ENCODE assay signal across 8 cellular contexts in genomic region chr2:55282110-55282917, GRCh38. TPM values are rescaled to one million over a fixed set of nuclear protein-coding genes. Genes with fewer than 3 reads are reported as not detected.
A peak's percentile ranks its signal among the peaks of the same experiment; 100 is the strongest.
DNase-seq lines count a peak whose midpoint lies in the region; ATAC-seq and TF ChIP-seq lines count a peak whose summit lies in the region.

No MANE protein-coding gene starts in this region.

- H4K20me1 ChIP-seq in GM23248 (ENCODE audit: insufficient read depth) (no peaks in the 10 kb centered on the region), Karpas-422 (ENCODE audit: insufficient read depth, low read depth, low read length) (no peaks in the 10 kb centered on the region)

- H3K9me2 ChIP-seq in GM23248 (ENCODE audit: insufficient read depth) = no peaks in the 10 kb centered on the region
- H3K9me2 ChIP-seq in Karpas-422 (replicated peaks; ENCODE audit: insufficient read depth, low read length) = no peaks in the 10 kb centered on the region

- H3K79me2 ChIP-seq in GM23248 (ENCODE audit: insufficient read depth) (peaks cover 33% of the 10 kb centered on the region), Karpas-422 (ENCODE audit: low read length) (peaks cover 12% of the 10 kb centered on the region)

- H3K9ac ChIP-seq in GM23248 (peak overlapping the region; percentile 93), Karpas-422 (ENCODE audit: low read length) (peak overlapping the region; percentile 88)

- H3K36me3 ChIP-seq in GM23248 (ENCODE audit: low read depth) = no peaks in the 10 kb centered on the region
- H3K36me3 ChIP-seq in Karpas-422 (ENCODE audit: insufficient read depth, low read length) = no peaks in the 10 kb centered on the region
- H3K36me3 ChIP-seq in gastroesophageal sphincter = no peaks in the 10 kb centered on the region
- no peaks in the 10 kb centered on the region for H3K36me3 ChIP-seq in suprapubic skin

- peak; percentile 91 for DNase-seq in Daoy (ENCODE audit: low read depth)
- DNase-seq in GM23248 = peak; percentile 96
- DNase-seq in Karpas-422 = peak; percentile 93
- peak; percentile 93 for DNase-seq in SHP77 (lab: John Stamatoyannopoulos, UW)
- peak; percentile 59 to 83 (median 72) for DNase-seq in activated naive CD4-positive, alpha-beta T cell (lab: John Stamatoyannopoulos, UW)
- DNase-seq in occipital lobe (lab: John Stamatoyannopoulos, UW) = peak; percentile 81
- DNase-seq in suprapubic skin (ENCODE audit: low spot score in 2 of 2) = peak; percentile 90 to 93

- H3K27ac ChIP-seq in GM23248 (peak overlapping the region; percentile 80), Karpas-422 (ENCODE audit: low read length) (peak overlapping the region; percentile 73), gastroesophageal sphincter (peak overlapping the region; percentile 54 to 97 (median 95)), suprapubic skin (peak overlapping the region; percentile 88)

- TF ChIP-seq EP300 in gastroesophageal sphincter (IDR thresholded peaks at IDR 0.05) (no peak), suprapubic skin (IDR thresholded peaks at IDR 0.05) (no peak)

- TF ChIP-seq POLR2A in gastroesophageal sphincter (IDR thresholded peaks at IDR 0.05) (peak; percentile 76 to 79), suprapubic skin (IDR thresholded peaks at IDR 0.05) (peak in 1 of 2 donors; percentile 37)

- H3K27me3 ChIP-seq in GM23248 (replicated peaks; ENCODE audit: insufficient read depth) = no peaks in the 10 kb centered on the region
- H3K27me3 ChIP-seq in Karpas-422 (ENCODE audit: low read length) = no peaks in the 10 kb centered on the region
- peaks cover 8% of the 10 kb centered on the region for H3K27me3 ChIP-seq in gastroesophageal sphincter
- no peaks in the 10 kb centered on the region for H3K27me3 ChIP-seq in suprapubic skin

- H3K4me3 ChIP-seq in GM23248 = peak overlapping the region; percentile 78
- peak overlapping the region; percentile 94 for H3K4me3 ChIP-seq in Karpas-422 (ENCODE audit: low read length)
- H3K4me3 ChIP-seq in gastroesophageal sphincter = peak overlapping the region; percentile 69 to 71
- peak overlapping the region; percentile 84 for H3K4me3 ChIP-seq in suprapubic skin

- H3K4me2 ChIP-seq in GM23248 (ENCODE audit: unreplicated experiment) (peak overlapping the region; percentile 81), Karpas-422 (ENCODE audit: low read depth, low read length, poor library complexity, severe bottlenecking) (peak overlapping the region; percentile 98)

- ATAC-seq in gastroesophageal sphincter = peak; percentile 98

- TF ChIP-seq CTCF in gastroesophageal sphincter (IDR thresholded peaks at IDR 0.05) (no peak), suprapubic skin (IDR thresholded peaks at IDR 0.05) (no peak)

- peaks cover 17% of the 10 kb centered on the region; the same call in 1 of the 2 replicates for H3F3A ChIP-seq in GM23248 (ENCODE audit: insufficient read depth)

- peak overlapping the region; percentile 79 for H2AFZ ChIP-seq in GM23248
- H2AFZ ChIP-seq in Karpas-422 (ENCODE audit: low read length) = peak overlapping the region; percentile 54

- no peaks in the 10 kb centered on the region for H3K9me3 ChIP-seq in GM23248 (ENCODE audit: low read depth)
- H3K9me3 ChIP-seq in Karpas-422 (ENCODE audit: low read length) = no peaks in the 10 kb centered on the region
- no peaks in the 10 kb centered on the region for H3K9me3 ChIP-seq in gastroesophageal sphincter
- H3K9me3 ChIP-seq in suprapubic skin = no peaks in the 10 kb centered on the region

- WGBS in GM23248 (ENCODE audit: low coverage in 1 of 2, low lambda C conversion rate in 2 of 2, missing lambda C conversion rate in 2 of 2), 2 experiments = 1% methylated on average over 52 to 60 of the region's 60 CpGs
- WGBS in gastroesophageal sphincter (ENCODE audit: low coverage in 1 of 2), 2 donors = 1 to 4% methylated on average over 8 to 11 of the region's 60 CpGs
- 9% methylated on average over 33 of the region's 60 CpGs for WGBS in suprapubic skin

- in situ Hi-C loops in GM23248 (cut with MboI) = no loop called here

- peaks cover 11% of the 10 kb centered on the region; the same call in 1 of the 2 replicates for H3K4me1 ChIP-seq in GM23248 (ENCODE audit: insufficient read depth)
- H3K4me1 ChIP-seq in Karpas-422 (ENCODE audit: low read length) = peaks cover 30% of the 10 kb centered on the region
- H3K4me1 ChIP-seq in gastroesophageal sphincter = peaks cover 0 to 30% (median 0%) of the 10 kb centered on the region in 3 donors
- H3K4me1 ChIP-seq in suprapubic skin = peaks cover 14% of the 10 kb centered on the region

RNA-seq across cellular contexts. Expression of gene MTIF2, which starts 13.3 kb away (rescaled TPM):
- 54.1 and 68.4 TPM in 2 replicates for total RNA-seq in Daoy (2014; rRNA removed; shearing (Covaris generic))
- total RNA-seq in GM23248 (2014; rRNA removed; shearing (Covaris generic)) = 22.3 and 23.3 TPM in 2 replicates
- polyA plus RNA-seq in GM23248 (2016; fragmentation: Nextera tagmentation; extraction: Ambion mirVana) = 17.2 and 19.1 TPM in 2 replicates
- 34.7 and 43.2 TPM in 2 replicates for total RNA-seq in Karpas-422 (2014; rRNA removed; shearing (Covaris generic); ENCODE audit: low replicate concordance)
- total RNA-seq in gastroesophageal sphincter (10 to 100 TPM; 19.1 to 24.0 (median 22.4) TPM), occipital lobe (23.7 TPM), suprapubic skin (10 to 100 TPM; 12.1 to 25.6 (median 17.6) TPM)

RNA-seq across cellular contexts. Expression of gene RPS27A, which starts 49.8 kb away (rescaled TPM):
- 2,172 and 3,065 TPM in 2 replicates for total RNA-seq in Daoy (2014; rRNA removed; shearing (Covaris generic))
- 1,113 and 1,144 TPM in 2 replicates for total RNA-seq in GM23248 (2014; rRNA removed; shearing (Covaris generic))
- polyA plus RNA-seq in GM23248 (2016; fragmentation: Nextera tagmentation; extraction: Ambion mirVana) = 775 TPM in 2 replicates
- total RNA-seq in Karpas-422 (2014; rRNA removed; shearing (Covaris generic); ENCODE audit: low replicate concordance) = 1,457 and 2,669 TPM in 2 replicates
- total RNA-seq in gastroesophageal sphincter (1,000 to 10,000 TPM in 3 of 4 donors, 100 to 1,000 TPM in 1; 672 to 2,650 (median 1,912) TPM), occipital lobe (705 TPM), suprapubic skin (1,000 to 10,000 TPM in 3 of 4 donors, 100 to 1,000 TPM in 1; 888 to 1,822 (median 1,618) TPM)

RNA-seq across cellular contexts. Expression of gene CLHC1, which starts 50.2 kb away (rescaled TPM):
- total RNA-seq in Daoy (2014; rRNA removed; shearing (Covaris generic)) = 3.6 and 7.0 TPM in 2 replicates
- 1.3 and 1.6 TPM in 2 replicates for total RNA-seq in GM23248 (2014; rRNA removed; shearing (Covaris generic))
- polyA plus RNA-seq in GM23248 (2016; fragmentation: Nextera tagmentation; extraction: Ambion mirVana) = 5.2 and 5.6 TPM in 2 replicates
- total RNA-seq in Karpas-422 (2014; rRNA removed; shearing (Covaris generic); ENCODE audit: low replicate concordance) = 12.1 and 17.9 TPM in 2 replicates
- total RNA-seq in gastroesophageal sphincter (10 to 100 TPM in 1 of 4 donors, 1 to 10 TPM in 3; 3.0 to 16.8 (median 3.8) TPM), occipital lobe (53.0 TPM), suprapubic skin (10 to 100 TPM in 1 of 4 donors, 1 to 10 TPM in 3; 2.5 to 12.7 (median 5.9) TPM)

Comparison
In these comparisons a context has a peak if more than half of its experiments do, and no peak if none do; other contexts are left out.
1. Peak in every context shown above with its lines: DNase-seq, ATAC-seq, H3K4me3 ChIP-seq and H3K27ac ChIP-seq.